In genomic region chr12:130286041-130286440, GRCh38 we compare ENCODE assay signal across 15 cellular contexts. TPM values are rescaled to one million over a fixed set of nuclear protein-coding genes. Genes with fewer than 3 reads are reported as not detected.
A peak's percentile ranks its signal among the peaks of the same experiment; 100 is the strongest.
DNase-seq lines count a peak whose midpoint lies in the region; ATAC-seq and TF ChIP-seq lines count a peak whose summit lies in the region.
"Had no signal": no experiment of that assay in that cellular context is flagged by ENCODE, and none has a peak within 500 bp of the region (broad histone marks: within the 10 kb centered on the region; RNA-seq: fewer than 3 reads in every experiment).

No MANE protein-coding gene starts in this region.

- peak; percentile 1 for DNase-seq in OCI-M1 (lab: John Stamatoyannopoulos, UW)
- peak; percentile 1 for DNase-seq in inferior parietal cortex (ENCODE audit: extremely low spot score)
- no peak for DNase-seq in NCI-H2107 (lab: John Stamatoyannopoulos, UW)
- no peak for DNase-seq in upper lobe of left lung
- DNase-seq: activated CD4-positive, alpha-beta T cell treated with anti-CD3 and anti-CD28 coated beads for 48 hours; activated T-cell treated with anti-CD3 and anti-CD28 coated beads, Interleukin-2, amount 50 U/mL, for 1 hour; AML-193; DMS153 had no signal

- WGBS in upper lobe of left lung, 2 donors, result 47 to 59% methylated on average over 6 to 8 of the region's 8 CpGs

- TF ChIP-seq EP300 in upper lobe of left lung (IDR thresholded peaks at IDR 0.05), result no peak

- ATAC-seq in upper lobe of left lung (ENCODE audit: low FRiP score in 2 of 2) (no peak), GM21528 (IDR thresholded peaks at IDR 0.05; ENCODE audit: low FRiP score, unreplicated experiment) (no peak), GM18858 (IDR thresholded peaks at IDR 0.05; ENCODE audit: unreplicated experiment) (no peak)

- H3K9me3 ChIP-seq in upper lobe of left lung, result no peaks in the 10 kb centered on the region

- peak; percentile 77 for TF ChIP-seq CTCF in 22Rv1 (IDR thresholded peaks at IDR 0.05)
- TF ChIP-seq CTCF in GM12873 (IDR thresholded peaks at IDR 0.05; ENCODE audit: insufficient read depth, low read depth, low read length, missing control alignments), result peak; percentile 29
- no peak for TF ChIP-seq CTCF in upper lobe of left lung (IDR thresholded peaks at IDR 0.05)

- no peaks in the 10 kb centered on the region for H3K4me1 ChIP-seq in upper lobe of left lung

- no peaks in the 10 kb centered on the region for H3K27me3 ChIP-seq in upper lobe of left lung

- no peak overlapping the region for H3K4me3 ChIP-seq in upper lobe of left lung
- H3K4me3 ChIP-seq: smooth muscle cell had no signal

- H3K27ac ChIP-seq in 22Rv1 (no peak overlapping the region), upper lobe of left lung (no peak overlapping the region)

- no peak for TF ChIP-seq POLR2A in upper lobe of left lung (IDR thresholded peaks at IDR 0.05)

- no peaks in the 10 kb centered on the region for H3K36me3 ChIP-seq in upper lobe of left lung

RNA-seq across cellular contexts. Expression of gene PIWIL1, which starts 51.6 kb away (rescaled TPM):
- total RNA-seq in upper lobe of left lung, result not detected
- total RNA-seq: frontal cortex, osteoblast, smooth muscle cell had no signal

Comparison
In these comparisons a context has a peak if more than half of its experiments do, and no peak if none do; other contexts are left out.
1. CTCF ChIP-seq: peak in 22Rv1 (single experiment) and GM12873 (single experiment); none in upper lobe of left lung (0 of 6).
2. DNase-seq: peak in OCI-M1 (single experiment) and inferior parietal cortex (single experiment); none in NCI-H2107 (single experiment) and upper lobe of left lung (0 of 2).